8 cellular contexts compared by ENCODE assay signal in genomic region chr2:27070653-27071276, GRCh38. TPM values are rescaled to one million over a fixed set of nuclear protein-coding genes. Genes with fewer than 3 reads are reported as not detected.
DNase-seq lines count a peak whose midpoint lies in the region; ATAC-seq and TF ChIP-seq lines count a peak whose summit lies in the region.

No MANE protein-coding gene starts in this region.

- peaks cover 18% of the 10 kb centered on the region for H3K36me3 Mint-ChIP-seq in activated CD8-positive, alpha-beta memory T cell treated with anti-CD3 and anti-CD28 coated beads, Interleukin-2, amount 10 ng/mL, durations not matched to agents 7 days and 5 days

- H3K27me3 ChIP-seq in adipocyte (replicated peaks; ENCODE audit: control insufficient read depth, insufficient read depth, low read length): no peaks in the 10 kb centered on the region
- no peaks in the 10 kb centered on the region for H3K27me3 ChIP-seq in left lung
- no peaks in the 10 kb centered on the region for H3K27me3 ChIP-seq in tibial artery

- H3K4me1 ChIP-seq in adipocyte (ENCODE audit: control insufficient read depth, insufficient read depth, low read length) (peaks cover 52% of the 10 kb centered on the region), left lung (peaks cover 24 to 68% of the 10 kb centered on the region in 2 donors), tibial artery (peaks cover 3 to 67% (median 54%) of the 10 kb centered on the region in 4 donors)

- TF ChIP-seq CTCF in left lung (IDR thresholded peaks at IDR 0.05): no peak
- no peak for TF ChIP-seq CTCF in tibial artery (IDR thresholded peaks at IDR 0.05)

- intact Hi-C loops in left lung (cut with DNase I): no loop called here
- intact Hi-C loops in tibial artery (cut with DNase I; ENCODE audit: low total_unique reads): no loop called here

- DNase-seq in activated CD8-positive, alpha-beta memory T cell treated with anti-CD3 and anti-CD28 coated beads, Interleukin-2, amount 10 ng/mL, durations not matched to agents 7 days and 5 days: no peak
- no peak for DNase-seq in activated CD8-positive, alpha-beta memory T cell treated with anti-CD3 and anti-CD28 coated beads, Interleukin-2, amount 50 U/mL, for 4 hours
- DNase-seq in adipocyte (ENCODE audit: low read depth) (no peak), left lung (no peak), tibial artery (no peak)
- no peak for DNase-seq in stimulated activated CD4-positive, alpha-beta T cell treated with anti-CD3 and anti-CD28 coated beads, Interleukin-4, amount 100 ng/mL, for 1 hour

- CTCF ChIA-PET in activated CD8-positive, alpha-beta memory T cell treated with anti-CD3 and anti-CD28 coated beads, Interleukin-2, amount 10 ng/mL, durations not matched to agents 7 days and 5 days (lab: Charles Lee): interaction anchor here (1.2 to 5.9 kb wide), 10 partner anchors 8 to 233 kb away, joined by 3 to 45 read pairs (median 6); partner anchors contain the start of genes ABHD1, AGBL5 and KHK

- no peaks in the 10 kb centered on the region for H3K9me3 Mint-ChIP-seq in activated CD8-positive, alpha-beta memory T cell treated with anti-CD3 and anti-CD28 coated beads, Interleukin-2, amount 10 ng/mL, durations not matched to agents 7 days and 5 days (ENCODE audit: low read depth)

- peak overlapping the region; percentile 93 for H3K27ac Mint-ChIP-seq in activated CD8-positive, alpha-beta memory T cell treated with anti-CD3 and anti-CD28 coated beads, Interleukin-2, amount 10 ng/mL, durations not matched to agents 7 days and 5 days

- H3K36me3 ChIP-seq in adipocyte (ENCODE audit: control insufficient read depth, insufficient read depth, low read length, severe bottlenecking) (peaks cover 34% of the 10 kb centered on the region), left lung (peaks cover 0 to 38% of the 10 kb centered on the region in 2 donors), tibial artery (peaks cover 0 to 40% (median 10%) of the 10 kb centered on the region in 3 donors)

- H3K9ac ChIP-seq in adipocyte (ENCODE audit: low read length): peak overlapping the region; percentile 99

- H3K27me3 Mint-ChIP-seq in activated CD8-positive, alpha-beta memory T cell treated with anti-CD3 and anti-CD28 coated beads, Interleukin-2, amount 10 ng/mL, durations not matched to agents 7 days and 5 days: no peaks in the 10 kb centered on the region

- H3K4me3 ChIP-seq in adipocyte (ENCODE audit: low read length) (peak overlapping the region; percentile 99), left lung (peak overlapping the region; percentile 72 to 91), tibial artery (peak overlapping the region; percentile 90 to 95)

- no peak for ATAC-seq in activated CD8-positive, alpha-beta memory T cell treated with anti-CD3 and anti-CD28 coated beads, Interleukin-2, amount 10 ng/mL, durations not matched to agents 7 days and 5 days
- ATAC-seq in left lung: peak; percentile 4
- no peak for ATAC-seq in HG02759 (IDR thresholded peaks at IDR 0.05; ENCODE audit: unreplicated experiment)
- ATAC-seq in GM18519 (IDR thresholded peaks at IDR 0.05; ENCODE audit: low FRiP score, unreplicated experiment): no peak

- H3K4me3 Mint-ChIP-seq in activated CD8-positive, alpha-beta memory T cell treated with anti-CD3 and anti-CD28 coated beads, Interleukin-2, amount 10 ng/mL, durations not matched to agents 7 days and 5 days: peak overlapping the region; percentile 99

- H3K27ac ChIP-seq in left lung (peak overlapping the region; percentile 85 to 92), tibial artery (peak overlapping the region; percentile 96 to 98)

- H3K4me1 Mint-ChIP-seq in activated CD8-positive, alpha-beta memory T cell treated with anti-CD3 and anti-CD28 coated beads, Interleukin-2, amount 10 ng/mL, durations not matched to agents 7 days and 5 days: peaks cover 63% of the 10 kb centered on the region

- H3K9me3 ChIP-seq in adipocyte (ENCODE audit: control insufficient read depth, low read length): no peaks in the 10 kb centered on the region
- no peaks in the 10 kb centered on the region for H3K9me3 ChIP-seq in left lung
- no peaks in the 10 kb centered on the region for H3K9me3 ChIP-seq in tibial artery

RNA-seq across cellular contexts. Expression of gene OST4, which starts 0.7 kb away (rescaled TPM):
- total RNA-seq in activated CD8-positive, alpha-beta memory T cell treated with anti-CD3 and anti-CD28 coated beads, Interleukin-2, amount 10 ng/mL, durations not matched to agents 7 days and 5 days: 100 to 1,000 TPM; 248 to 318 TPM
- total RNA-seq in left lung: 100 to 1,000 TPM; 294 to 407 TPM

RNA-seq across cellular contexts. Expression of gene EMILIN1, which starts 7.7 kb away (rescaled TPM):
- total RNA-seq in activated CD8-positive, alpha-beta memory T cell treated with anti-CD3 and anti-CD28 coated beads, Interleukin-2, amount 10 ng/mL, durations not matched to agents 7 days and 5 days: under 1 TPM; 0.75 to 0.79 TPM
- 100 to 1,000 TPM; 151 to 161 TPM for total RNA-seq in left lung

RNA-seq across cellular contexts. Expression of gene KHK, which starts 15.8 kb away (rescaled TPM):
- 1 to 10 TPM; 8.0 to 8.8 TPM for total RNA-seq in activated CD8-positive, alpha-beta memory T cell treated with anti-CD3 and anti-CD28 coated beads, Interleukin-2, amount 10 ng/mL, durations not matched to agents 7 days and 5 days
- total RNA-seq in left lung: 10 to 100 TPM in 1 of 2 donors, 1 to 10 TPM in 1; 4.6 to 11.5 TPM

RNA-seq across cellular contexts. Expression of gene AGBL5, which starts 19.3 kb away (rescaled TPM):
- 10 to 100 TPM; 13.8 to 15.1 TPM for total RNA-seq in activated CD8-positive, alpha-beta memory T cell treated with anti-CD3 and anti-CD28 coated beads, Interleukin-2, amount 10 ng/mL, durations not matched to agents 7 days and 5 days
- 10 to 100 TPM; 12.0 to 20.6 TPM for total RNA-seq in left lung

RNA-seq across cellular contexts. Expression of gene TMEM214, which starts 38.0 kb away (rescaled TPM):
- 10 to 100 TPM; 68.7 to 86.6 TPM for total RNA-seq in activated CD8-positive, alpha-beta memory T cell treated with anti-CD3 and anti-CD28 coated beads, Interleukin-2, amount 10 ng/mL, durations not matched to agents 7 days and 5 days
- 100 to 1,000 TPM in 1 of 2 donors, 10 to 100 TPM in 1; 84.6 to 105 TPM for total RNA-seq in left lung

Comparison
In these comparisons a context has a peak if more than half of its experiments do, and no peak if none do; other contexts are left out.
1. RNA of gene EMILIN1, which starts 7.7 kb away (total RNA-seq): 151 to 161 TPM in left lung; 0.75 to 0.79 TPM in activated CD8-positive, alpha-beta memory T cell treated with anti-CD3 and anti-CD28 coated beads, Interleukin-2, amount 10 ng/mL, durations not matched to agents 7 days and 5 days; every median in the first group is over 10 times any median in the second.
2. Peak in every context shown above with its lines, with median percentiles within 50 percentile points of each other: H3K4me3 ChIP-seq.